15 cellular contexts compared by ENCODE assay signal in genomic region chr12:2769866-2770533, GRCh38. TPM values are rescaled to one million over a fixed set of nuclear protein-coding genes. Genes with fewer than 3 reads are reported as not detected.
DNase-seq lines count a peak whose midpoint lies in the region; ATAC-seq, FAIRE-seq and TF ChIP-seq lines count a peak whose summit lies in the region.
"Had no signal": no experiment of that assay in that cellular context is flagged by ENCODE, and none has a peak within 500 bp of the region (broad histone marks: within the 10 kb centered on the region; RNA-seq: fewer than 3 reads in every experiment).

No MANE protein-coding gene starts in this region.

- TF ChIP-seq CTCF in K562 (IDR thresholded peaks at IDR 0.05 in 2 of 3, conservative IDR thresholded peaks at IDR 0.05 in 1 of 3; ENCODE audit: insufficient read depth in 2 of 3, low read depth in 1 of 3, low read length in 3 of 3), result no peak
- TF ChIP-seq CTCF in mucosa of descending colon (IDR thresholded peaks at IDR 0.05), result no peak
- TF ChIP-seq CTCF in transverse colon (IDR thresholded peaks at IDR 0.05), result no peak
- no peak for TF ChIP-seq CTCF in prostate gland (IDR thresholded peaks at IDR 0.05)

- H3K4me1 ChIP-seq in K562 (replicated peaks in 1 of 2; ENCODE audit: control insufficient read depth in 2 of 2, insufficient read depth in 2 of 2, low read length in 2 of 2) (no peaks in the 10 kb centered on the region), mucosa of descending colon (ENCODE audit: low read depth) (peaks cover 16% of the 10 kb centered on the region), transverse colon (peaks cover 2 to 22% (median 7%) of the 10 kb centered on the region in 4 donors), prostate gland (replicated peaks) (no peaks in the 10 kb centered on the region)

- no peak overlapping the region for H3K4me3 ChIP-seq in K562
- H3K4me3 ChIP-seq in mucosa of descending colon, result no peak overlapping the region
- H3K4me3 ChIP-seq in transverse colon, result no peak overlapping the region
- H3K4me3 ChIP-seq in prostate gland, result no peak overlapping the region
- H3K4me3 ChIP-seq: SK-N-MC had no signal

- no peak for FAIRE-seq in K562 (lab: Jason Lieb, UNC)
- FAIRE-seq: D721Med had no signal

- BruUV-seq in K562 (replicated peaks; lab: Mats Ljungman, UMichigan), result no TSS peak

- H3K9me3 ChIP-seq in K562 (replicated peaks; ENCODE audit: control insufficient read depth, insufficient read depth, low read depth, low read length), result no peaks in the 10 kb centered on the region
- no peaks in the 10 kb centered on the region for H3K9me3 ChIP-seq in mucosa of descending colon
- H3K9me3 ChIP-seq in transverse colon, result no peaks in the 10 kb centered on the region
- H3K9me3 ChIP-seq in prostate gland, result no peaks in the 10 kb centered on the region

- DNase-seq in HT-29 (ENCODE audit: low spot score), result peak; percentile 50
- DNase-seq in K562 (ENCODE audit: extremely low read depth in 1 of 4, low spot score in 3 of 4), result no peak
- peak in 2 of 3 donors; percentile 65 to 90 for DNase-seq in mucosa of descending colon
- peak; percentile 84 for DNase-seq in transverse colon
- no peak for DNase-seq in activated effector memory CD4-positive, alpha-beta T cell treated with anti-CD3 and anti-CD28 coated beads, Interleukin-2, amount 50 U/mL, for 16 hours
- no peak for DNase-seq in Kasumi-1 (lab: John Stamatoyannopoulos, UW)
- DNase-seq in prostate gland (ENCODE audit: low spot score), result no peak
- DNase-seq: C1 segment of cervical spinal cord, H7, Karpas-422, NCI-H1092 treated with DMSO at 0.1 percent for 48 hours, NCI-H146, Right ventricle myocardium superior had no signal

- no peak overlapping the region for H3K4me2 ChIP-seq in K562 (ENCODE audit: insufficient read depth, low read length)

- no peaks in the 10 kb centered on the region for H3K79me2 ChIP-seq in K562 (ENCODE audit: control insufficient read depth, insufficient read depth, low read length)

- no peaks in the 10 kb centered on the region for H3K9me1 ChIP-seq in K562 (ENCODE audit: control insufficient read depth, insufficient read depth, low read length)

- TF ChIP-seq RAD21 in K562 (CRISPR knock-in tag; conservative IDR thresholded peaks at IDR 0.05 in 1 of 2, IDR thresholded peaks at IDR 0.05 in 1 of 2), result no peak

- intact Hi-C loops in K562 (cut with micrococcal nuclease), result no loop called here
- intact Hi-C loops in mucosa of descending colon (cut with DNase I, micrococcal nuclease), result no loop called here
- intact Hi-C loops in transverse colon (cut with DNase I; ENCODE audit: low total_unique reads), result no loop called here
- intact Hi-C loops in prostate gland (cut with DNase I), result no loop called here

- H2AFZ ChIP-seq in K562 (ENCODE audit: low read depth, low read length), result no peak overlapping the region

- CTCF ChIA-PET in K562 (lab: Yijun Ruan, JAX; ENCODE audit: low intra/inter-chr PET ratio), result no interaction called here

- H3K9ac ChIP-seq in K562 (ENCODE audit: insufficient read depth in 1 of 2, low read depth in 2 of 2, low read length in 2 of 2), result no peak overlapping the region

- no peaks in the 10 kb centered on the region for H4K20me1 ChIP-seq in K562 (replicated peaks; ENCODE audit: control insufficient read depth, insufficient read depth, low read length)

- H3K36me3 ChIP-seq in K562 (ENCODE audit: control insufficient read depth, insufficient read depth, low read length), result no peaks in the 10 kb centered on the region
- H3K36me3 ChIP-seq in mucosa of descending colon (ENCODE audit: low read depth), result no peaks in the 10 kb centered on the region
- no peaks in the 10 kb centered on the region for H3K36me3 ChIP-seq in transverse colon
- no peaks in the 10 kb centered on the region for H3K36me3 ChIP-seq in prostate gland

- POLR2A ChIA-PET in K562 (lab: Yijun Ruan, JAX), result no interaction called here

- ATAC-seq in K562 (no peak), mucosa of descending colon (peak; percentile 90)

- TF ChIP-seq EP300 in K562 (IDR thresholded peaks at IDR 0.05; ENCODE audit: low read length) (no peak), transverse colon (IDR thresholded peaks at IDR 0.05; ENCODE audit: low read depth) (no peak)

- TF ChIP-seq POLR2A in K562 (conservative IDR thresholded peaks at IDR 0.05), result no peak
- TF ChIP-seq POLR2A in transverse colon (IDR thresholded peaks at IDR 0.05), result no peak
- no peak for TF ChIP-seq POLR2A in prostate gland (IDR thresholded peaks at IDR 0.05)

- in situ Hi-C loops in K562 (cut with MboI) (no loop called here), transverse colon (cut with MboI; ENCODE audit: low pct_ligation_motif_present in 1 of 4, low pct_unique_long_range_greater_than_20kb in 1 of 4, low sequenced_read_pairs in 3 of 4) (no loop called here)

- H3K27me3 ChIP-seq in K562 (ENCODE audit: control insufficient read depth in 2 of 2, insufficient read depth in 2 of 2, low read length in 2 of 2) (peaks cover 3 to 38% of the 10 kb centered on the region in 2 experiments; a peak in 3 of 5 replicates), transverse colon (no peaks in the 10 kb centered on the region), prostate gland (replicated peaks; ENCODE audit: insufficient read depth) (no peaks in the 10 kb centered on the region)

- 6% methylated on average over 10 of the region's 11 CpGs for WGBS in K562 (ENCODE audit: insufficient coverage, low coverage, missing lambda C conversion rate)
- WGBS in transverse colon (ENCODE audit: low coverage in 1 of 2), 2 donors, result 15 to 67% methylated on average over 4 to 11 of the region's 11 CpGs
- WGBS in prostate gland, result 75% methylated on average over 11 of the region's 11 CpGs

- H3K27ac ChIP-seq in K562 (ENCODE audit: extremely low read depth, low read depth, low read length) (no peak overlapping the region), transverse colon (peak overlapping the region; percentile 55 to 67 (median 60)), prostate gland (no peak overlapping the region)
- H3K27ac ChIP-seq: SK-N-MC had no signal

TF ChIP-seq in K562, 482 proteins besides CTCF, POLR2A, EP300 and RAD21:
- no peak for TF ChIP-seq ZBED1 (IDR thresholded peaks at IDR 0.05)
- 0 out of 2 replicates have a peak, but pooled peaks have one; percentile 24 for TF ChIP-seq NR2C1 (IDR thresholded peaks at IDR 0.05)
- no peak for TF ChIP-seq NR2C1 (tag; IDR thresholded peaks at IDR 0.05)

RNA-seq across cellular contexts. Expression of gene FKBP4, which starts 24.8 kb away (rescaled TPM):
- 106 and 115 TPM in 2 replicates for total RNA-seq in HT-29 (2014; rRNA removed; shearing (Covaris generic))
- 111 and 149 TPM in 2 replicates for total RNA-seq in K562 (2011; cell fraction: chromatin; rRNA removed; ENCODE audit: low replicate concordance)
- 75.3 and 79.9 TPM in 2 replicates for total RNA-seq in K562 (2011; cell fraction: nucleolus; rRNA removed)
- total RNA-seq in K562 (2011; cell fraction: nucleoplasm; rRNA removed), result 72.1 and 90.5 TPM in 2 replicates
- total RNA-seq in K562 (2014; rRNA removed) (89.5 and 124 TPM in 2 replicates), K562 (2014; rRNA removed; fragmentation: Illumina TruSeq; extraction: Trizol) (98.1 and 105 TPM in 2 replicates), K562 (2015; rRNA removed; fragmentation: Illumina TruSeq; extraction: Trizol) (98.5 and 98.7 TPM in 2 replicates), K562 (2021) (154 and 158 TPM in 2 replicates), mucosa of descending colon (10 to 100 TPM; 58.2 to 79.7 (median 76.0) TPM), transverse colon (10 to 100 TPM; 35.4 to 82.4 (median 49.2) TPM), prostate gland (10 to 100 TPM; 55.2 to 87.0 TPM)
- polyA plus RNA-seq in K562 (2011; rRNA removed) (70.7 and 90.1 TPM in 2 replicates), K562 (2014; fragmentation: Illumina TruSeq; extraction: Trizol) (115 and 144 TPM in 2 replicates), K562 (2014; fragmentation: Nextera tagmentation; extraction: Ambion mirVana) (10 to 100 TPM; 16.3 to 30.9 TPM), K562 (2014; rRNA removed) (82.4 and 90.7 TPM in 2 replicates)
- polyA plus RNA-seq in K562 (2011; cell fraction: cytosol; rRNA removed), result 59.7 and 61.4 TPM in 2 replicates
- 77.0 and 87.5 TPM in 2 replicates for polyA plus RNA-seq in K562 (2011; cell fraction: nucleus; rRNA removed)
- 52.3 and 118 TPM in 2 replicates for polyA plus RNA-seq in K562 (2012)
- 102 and 125 TPM in 2 replicates for polyA minus RNA-seq in K562 (2011; rRNA and poly(A)+ RNA removed)
- polyA minus RNA-seq in K562 (2011; cell fraction: cytosol; rRNA and poly(A)+ RNA removed), result 53.3 and 73.9 TPM in 2 replicates
- polyA minus RNA-seq in K562 (2011; cell fraction: nucleus; rRNA and poly(A)+ RNA removed), result 59.9 and 81.8 TPM in 2 replicates

RNA-seq across cellular contexts. Expression of gene ITFG2, which starts 42.5 kb away (rescaled TPM):
- 32.0 and 39.8 TPM in 2 replicates for total RNA-seq in HT-29 (2014; rRNA removed; shearing (Covaris generic))
- total RNA-seq in K562 (2011; cell fraction: chromatin; rRNA removed; ENCODE audit: low replicate concordance), result 82.9 and 129 TPM in 2 replicates
- 71.0 and 80.7 TPM in 2 replicates for total RNA-seq in K562 (2011; cell fraction: nucleolus; rRNA removed)
- total RNA-seq in K562 (2011; cell fraction: nucleoplasm; rRNA removed), result 91.7 and 103 TPM in 2 replicates
- total RNA-seq in K562 (2014; rRNA removed) (18.3 and 23.3 TPM in 2 replicates), K562 (2014; rRNA removed; fragmentation: Illumina TruSeq; extraction: Trizol) (14.5 and 15.0 TPM in 2 replicates), K562 (2015; rRNA removed; fragmentation: Illumina TruSeq; extraction: Trizol) (17.7 and 18.9 TPM in 2 replicates), K562 (2021) (18.2 and 20.0 TPM in 2 replicates), mucosa of descending colon (10 to 100 TPM; 37.9 to 55.4 (median 38.0) TPM), transverse colon (10 to 100 TPM; 29.5 to 90.6 (median 48.4) TPM), prostate gland (10 to 100 TPM; 41.5 to 46.5 TPM)
- polyA plus RNA-seq in K562 (2011; rRNA removed) (14.2 and 15.3 TPM in 2 replicates), K562 (2014; fragmentation: Illumina TruSeq; extraction: Trizol) (19.4 and 30.3 TPM in 2 replicates), K562 (2014; fragmentation: Nextera tagmentation; extraction: Ambion mirVana) (10 to 100 TPM; 21.7 to 22.8 TPM), K562 (2014; rRNA removed) (19.9 and 31.1 TPM in 2 replicates)
- 13.9 and 16.2 TPM in 2 replicates for polyA plus RNA-seq in K562 (2011; cell fraction: cytosol; rRNA removed)
- polyA plus RNA-seq in K562 (2011; cell fraction: nucleus; rRNA removed), result 27.4 and 42.2 TPM in 2 replicates
- 20.9 and 34.7 TPM in 2 replicates for polyA plus RNA-seq in K562 (2012)
- 24.9 and 33.1 TPM in 2 replicates for polyA minus RNA-seq in K562 (2011; rRNA and poly(A)+ RNA removed)
- polyA minus RNA-seq in K562 (2011; cell fraction: cytosol; rRNA and poly(A)+ RNA removed), result 16.4 and 17.1 TPM in 2 replicates
- polyA minus RNA-seq in K562 (2011; cell fraction: nucleus; rRNA and poly(A)+ RNA removed), result 20.2 and 29.7 TPM in 2 replicates

Comparison
In these comparisons a context has a peak if more than half of its experiments do, and no peak if none do; other contexts are left out.
1. DNase-seq: peak in HT-29 (single experiment), mucosa of descending colon (2 of 3) and transverse colon (single experiment); none in K562 (0 of 4), activated effector memory CD4-positive, alpha-beta T cell treated with anti-CD3 and anti-CD28 coated beads, Interleukin-2, amount 50 U/mL, for 16 hours (single experiment), Kasumi-1 (0 of 2) and prostate gland (single experiment).
2. H3K27ac ChIP-seq: peak in transverse colon (4 of 4); none in K562 (single experiment) and prostate gland (0 of 2).